In the genomic region with DNA sequence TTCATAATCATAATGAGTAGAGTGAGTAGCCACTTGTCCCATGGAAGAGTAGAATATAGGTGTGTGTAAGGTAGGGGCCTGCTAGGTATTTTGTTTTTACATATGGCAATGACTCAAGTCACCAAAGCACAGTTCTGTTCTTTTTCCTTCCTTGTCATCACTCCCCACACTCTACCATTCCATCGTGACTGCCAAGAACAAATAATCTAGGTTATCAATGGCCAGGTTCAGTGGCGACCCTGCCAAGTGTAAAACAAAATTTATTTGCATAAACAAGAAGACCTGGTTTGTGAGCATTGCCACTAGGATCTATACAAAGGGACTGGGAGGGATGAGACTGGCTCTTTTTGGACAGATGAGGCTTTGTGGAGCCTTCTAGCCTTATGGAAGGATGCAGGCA, we compare ENCODE assay signal across 18 cellular contexts. TPM values are rescaled to one million over a fixed set of nuclear protein-coding genes. Genes with fewer than 3 reads are reported as not detected.
DNase-seq lines count a peak whose midpoint lies in the region; ATAC-seq and TF ChIP-seq lines count a peak whose summit lies in the region.
"Had no signal": no experiment of that assay in that cellular context is flagged by ENCODE, and none has a peak within 500 bp of the region (broad histone marks: within the 10 kb centered on the region; RNA-seq: fewer than 3 reads in every experiment).

No MANE protein-coding gene starts in this region.

- H4K20me1 ChIP-seq in osteoblast (ENCODE audit: insufficient read depth, low read length): no peaks in the 10 kb centered on the region

- intact Hi-C loops in left ventricle myocardium superior (cut with micrococcal nuclease): no loop called here
- intact Hi-C loops in heart right ventricle (cut with DNase I): no loop called here

- H3K9me3 Mint-ChIP-seq in activated CD8-positive, alpha-beta T cell treated with anti-CD3 and anti-CD28 coated beads, Interleukin-2, amount 10 ng/mL, durations not matched to agents 7 days and 5 days (ENCODE audit: insufficient read depth): no peaks in the 10 kb centered on the region
- H3K9me3 Mint-ChIP-seq in effector memory CD8-positive, alpha-beta T cell: no peaks in the 10 kb centered on the region
- H3K9me3 Mint-ChIP-seq: CD8-positive, alpha-beta T cell; IgD-negative memory B cell had no signal

- H3K9me3 ChIP-seq in heart right ventricle (no peaks in the 10 kb centered on the region), osteoblast (ENCODE audit: low read depth, low read length) (no peaks in the 10 kb centered on the region)

- peaks cover 2% of the 10 kb centered on the region for H3K27me3 Mint-ChIP-seq in activated CD8-positive, alpha-beta T cell treated with anti-CD3 and anti-CD28 coated beads, Interleukin-2, amount 10 ng/mL, durations not matched to agents 7 days and 5 days (ENCODE audit: low read depth)
- peaks cover 2 to 8% of the 10 kb centered on the region in 2 donors for H3K27me3 Mint-ChIP-seq in effector memory CD8-positive, alpha-beta T cell
- H3K27me3 Mint-ChIP-seq: IgD-negative memory B cell had no signal

- H3K36me3 Mint-ChIP-seq in activated CD8-positive, alpha-beta T cell treated with anti-CD3 and anti-CD28 coated beads, Interleukin-2, amount 10 ng/mL, durations not matched to agents 7 days and 5 days (ENCODE audit: low read depth): no peaks in the 10 kb centered on the region
- H3K36me3 Mint-ChIP-seq in effector memory CD8-positive, alpha-beta T cell (ENCODE audit: insufficient read depth): no peaks in the 10 kb centered on the region
- H3K36me3 Mint-ChIP-seq: CD14-positive monocyte; CD8-positive, alpha-beta T cell; IgD-negative memory B cell had no signal

- POLR2A ChIA-PET in activated CD8-positive, alpha-beta T cell treated with anti-CD3 and anti-CD28 coated beads, Interleukin-2, amount 10 ng/mL, durations not matched to agents 7 days and 5 days (lab: Charles Lee): no interaction called here

- H3K4me2 ChIP-seq in osteoblast (ENCODE audit: insufficient read depth, low read length): no peak overlapping the region

- WGBS in heart right ventricle, 2 donors: 40 to 47% methylated on average over 2 of the region's 2 CpGs

- ATAC-seq in left ventricle myocardium superior (peak; percentile 23), heart right ventricle (no peak)
- ATAC-seq in activated CD8-positive, alpha-beta T cell treated with anti-CD3 and anti-CD28 coated beads, Interleukin-2, amount 10 ng/mL, durations not matched to agents 7 days and 5 days: no peak
- no peak for ATAC-seq in effector memory CD8-positive, alpha-beta T cell (replicated peaks)
- ATAC-seq: CD8-positive, alpha-beta T cell; HCT116 had no signal

- H3K4me3 Mint-ChIP-seq in activated CD8-positive, alpha-beta T cell treated with anti-CD3 and anti-CD28 coated beads, Interleukin-2, amount 10 ng/mL, durations not matched to agents 7 days and 5 days: no peak overlapping the region
- no peak overlapping the region for H3K4me3 Mint-ChIP-seq in effector memory CD8-positive, alpha-beta T cell
- H3K4me3 Mint-ChIP-seq: CD14-positive monocyte; CD8-positive, alpha-beta T cell; IgD-negative memory B cell had no signal

- H3K27me3 ChIP-seq in heart right ventricle (no peaks in the 10 kb centered on the region), osteoblast (ENCODE audit: insufficient read depth, low read length) (no peaks in the 10 kb centered on the region)

- DNase-seq in left ventricle myocardium superior: no peak
- no peak for DNase-seq in heart right ventricle
- no peak for DNase-seq in osteoblast (ENCODE audit: insufficient read length, low spot score, missing footprints)
- DNase-seq in activated CD8-positive, alpha-beta T cell treated with anti-CD3 and anti-CD28 coated beads, Interleukin-2, amount 10 ng/mL, durations not matched to agents 7 days and 5 days: no peak
- DNase-seq in effector memory CD8-positive, alpha-beta T cell: no peak
- no peak for DNase-seq in SW 1271 (lab: John Stamatoyannopoulos, UW)
- DNase-seq: 8988T; AML-193; CD8-positive, alpha-beta T cell; COR-L47; GF-D8 had no signal

- TF ChIP-seq CTCF in heart right ventricle (IDR thresholded peaks at IDR 0.05): no peak
- TF ChIP-seq CTCF in C4-2B (conservative IDR thresholded peaks at IDR 0.05): no peak
- no peak for TF ChIP-seq CTCF in VCaP (conservative IDR thresholded peaks at IDR 0.05)
- no peak for TF ChIP-seq CTCF in osteoblast (IDR thresholded peaks at IDR 0.05; ENCODE audit: extremely low read depth, low read depth, low read length)

- no peak overlapping the region for H3K27ac ChIP-seq in heart right ventricle
- H3K27ac ChIP-seq in C4-2B: peak overlapping the region; percentile 19
- H3K27ac ChIP-seq in VCaP: peak overlapping the region; percentile 10
- H3K27ac ChIP-seq in osteoblast (ENCODE audit: low read depth, low read length): peak overlapping the region; percentile 2

- H3K4me1 Mint-ChIP-seq in activated CD8-positive, alpha-beta T cell treated with anti-CD3 and anti-CD28 coated beads, Interleukin-2, amount 10 ng/mL, durations not matched to agents 7 days and 5 days (ENCODE audit: low read depth): no peaks in the 10 kb centered on the region
- H3K4me1 Mint-ChIP-seq in effector memory CD8-positive, alpha-beta T cell (ENCODE audit: low read depth in 2 of 2): no peaks in the 10 kb centered on the region
- H3K4me1 Mint-ChIP-seq: IgD-negative memory B cell had no signal

- H2AFZ ChIP-seq in osteoblast (ENCODE audit: low read length): peak overlapping the region; percentile 70

- CTCF ChIA-PET in activated CD8-positive, alpha-beta T cell treated with anti-CD3 and anti-CD28 coated beads, Interleukin-2, amount 10 ng/mL, durations not matched to agents 7 days and 5 days (lab: Charles Lee): no interaction called here

- H3K4me1 ChIP-seq in heart right ventricle (peaks cover 0 to 11% (median 0%) of the 10 kb centered on the region in 9 donors), osteoblast (ENCODE audit: insufficient read depth, low read length) (peaks cover 25% of the 10 kb centered on the region)

- H3K36me3 ChIP-seq in heart right ventricle (no peaks in the 10 kb centered on the region), osteoblast (ENCODE audit: insufficient read depth, low read length) (no peaks in the 10 kb centered on the region)

- H3K27ac Mint-ChIP-seq in activated CD8-positive, alpha-beta T cell treated with anti-CD3 and anti-CD28 coated beads, Interleukin-2, amount 10 ng/mL, durations not matched to agents 7 days and 5 days: no peak overlapping the region
- H3K27ac Mint-ChIP-seq in effector memory CD8-positive, alpha-beta T cell: no peak overlapping the region
- H3K27ac Mint-ChIP-seq: CD14-positive monocyte; CD8-positive, alpha-beta T cell; IgD-negative memory B cell had no signal

- H3K4me3 ChIP-seq in heart right ventricle (no peak overlapping the region), osteoblast (ENCODE audit: insufficient read depth, low read length) (no peak overlapping the region)

- no peaks in the 10 kb centered on the region for H3K79me2 ChIP-seq in osteoblast (ENCODE audit: insufficient read depth, low read length)

RNA-seq across cellular contexts. Expression of a gene that starts 55.2 kb away (rescaled TPM):
- total RNA-seq in left ventricle myocardium superior (0.50 TPM), heart right ventricle (under 1 TPM in 9 of 10 donors, not detected in 1; 0.39 to 0.92 (median 0.57) TPM), osteoblast (1.8 and 3.5 TPM in 2 replicates)
- under 1 TPM; 0.09 to 0.44 TPM for polyA plus RNA-seq in heart right ventricle
- total RNA-seq in activated CD8-positive, alpha-beta T cell treated with anti-CD3 and anti-CD28 coated beads, Interleukin-2, amount 10 ng/mL, durations not matched to agents 7 days and 5 days: not detected
- total RNA-seq: CD8-positive, alpha-beta T cell; H1; HT-29 had no signal
- polyA plus RNA-seq: CD14-positive monocyte, H1, IgD-negative memory B cell had no signal

Comparison
In these comparisons a context has a peak if more than half of its experiments do, and no peak if none do; other contexts are left out.
1. H3K27ac ChIP-seq: peak in C4-2B (single experiment), VCaP (single experiment) and osteoblast (single experiment); none in heart right ventricle (0 of 10).